ENCODE assay signal across 9 cellular contexts in the genomic region with DNA sequence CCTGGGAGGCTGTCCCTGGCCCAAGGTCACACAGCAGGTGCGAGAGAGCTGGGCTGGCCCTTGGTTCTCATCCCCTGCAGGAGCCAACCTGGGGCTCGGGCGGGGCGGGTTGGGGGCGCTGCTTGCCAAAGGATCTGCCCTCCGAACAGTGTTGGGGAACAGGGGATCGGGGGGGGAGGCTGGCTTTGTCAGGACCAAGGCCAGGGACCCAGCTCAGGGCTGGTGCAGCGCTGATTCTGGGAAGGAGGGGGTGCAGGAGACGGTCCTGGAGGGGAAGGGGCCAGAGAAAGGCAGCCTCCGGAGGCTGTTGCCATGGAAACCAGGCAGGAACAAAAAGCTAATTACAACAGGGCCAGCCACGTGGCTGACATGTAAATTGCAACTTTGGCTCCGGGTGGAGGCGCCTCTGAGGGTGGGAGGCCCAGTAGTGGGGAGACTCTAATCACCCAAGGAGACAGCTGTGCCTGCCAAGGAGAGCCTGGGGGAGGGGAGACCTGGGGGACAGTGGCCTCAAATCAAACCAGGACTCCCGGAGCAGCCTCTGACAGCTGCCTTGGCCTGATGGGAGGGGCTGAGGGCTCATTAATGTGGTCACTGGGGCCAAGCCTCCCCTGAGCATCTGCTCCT. TPM values are rescaled to one million over a fixed set of nuclear protein-coding genes. Genes with fewer than 3 reads are reported as not detected.
DNase-seq lines count a peak whose midpoint lies in the region; ATAC-seq and TF ChIP-seq lines count a peak whose summit lies in the region.
"Had no signal": no experiment of that assay in that cellular context is flagged by ENCODE, and none has a peak within 500 bp of the region (broad histone marks: within the 10 kb centered on the region; RNA-seq: fewer than 3 reads in every experiment).

No MANE protein-coding gene starts in this region.

- DNase-seq in CD14-positive monocyte (ENCODE audit: low spot score) (no peak), RWPE1 (ENCODE audit: low spot score) (no peak), dermis blood vessel endothelial cell (peak; percentile 50)

- intact Hi-C loops in CD14-positive monocyte (cut with micrococcal nuclease), result no loop called here

- H3K9me3 Mint-ChIP-seq in CD14-positive monocyte, result peaks cover 0 to 16% (median 7%) of the 10 kb centered on the region in 7 donors
- H3K9me3 Mint-ChIP-seq in nephron, result no peaks in the 10 kb centered on the region
- H3K9me3 Mint-ChIP-seq: IgD-negative memory B cell had no signal

- H3K4me1 Mint-ChIP-seq in CD14-positive monocyte (peaks cover 21% of the 10 kb centered on the region), nephron (peaks cover 5% of the 10 kb centered on the region)

- H3K36me3 Mint-ChIP-seq in CD14-positive monocyte (no peaks in the 10 kb centered on the region), nephron (ENCODE audit: low read depth) (no peaks in the 10 kb centered on the region)
- H3K36me3 Mint-ChIP-seq: IgD-negative memory B cell had no signal

- CTCF ChIA-PET in HEK293 (lab: Yijun Ruan, JAX) (interaction anchor here (0.6 to 1.0 kb wide), 2 partner anchors 26 to 219 kb away, joined by 4 to 5 read pairs; no protein-coding TSS in a partner anchor), RWPE1 (lab: Yijun Ruan, JAX) (interaction anchor here (1.1 to 1.7 kb wide), 3 partner anchors 14 to 76 kb away, joined by 3 to 8 read pairs (median 6); no protein-coding TSS in a partner anchor)

- H3K27ac ChIP-seq in HEK293 (ENCODE audit: extremely low read depth, low read depth, low read length) (no peak overlapping the region), RWPE1 (peak overlapping the region; percentile 46)

- no peak for ATAC-seq in HG02884 (IDR thresholded peaks at IDR 0.05; ENCODE audit: unreplicated experiment)
- ATAC-seq in GM21360 (IDR thresholded peaks at IDR 0.05; ENCODE audit: unreplicated experiment), result no peak
- ATAC-seq in GM21717 (IDR thresholded peaks at IDR 0.05; ENCODE audit: unreplicated experiment), result no peak

- TF ChIP-seq CTCF in CD14-positive monocyte (IDR thresholded peaks at IDR 0.05) (no peak), HEK293 (tag by site-specific recombination; IDR thresholded peaks at IDR 0.05) (no peak), RWPE1 (conservative IDR thresholded peaks at IDR 0.05; ENCODE audit: low read depth) (no peak), nephron (IDR thresholded peaks at IDR 0.05; ENCODE audit: unreplicated experiment in 3 of 3) (no peak)

- no peaks in the 10 kb centered on the region for H3K36me3 ChIP-seq in HEK293 (ENCODE audit: control insufficient read depth in 2 of 2, insufficient read depth in 1 of 2, low read length in 2 of 2)

- H3K4me3 ChIP-seq in HEK293 (ENCODE audit: low read depth, low read length), result 0 out of 2 replicates have a peak overlapping the region, but pooled peaks have one; percentile 38

- H3K4me3 Mint-ChIP-seq in CD14-positive monocyte (peak overlapping the region; percentile 31 to 82), nephron (peak overlapping the region; percentile 74 to 80 (median 80))

- peaks cover 16% of the 10 kb centered on the region for H3K4me1 ChIP-seq in HEK293 (ENCODE audit: control insufficient read depth, insufficient read depth, low read length)

- no peak overlapping the region for H3K27ac Mint-ChIP-seq in CD14-positive monocyte
- no peak overlapping the region for H3K27ac Mint-ChIP-seq in nephron
- H3K27ac Mint-ChIP-seq: IgD-negative memory B cell had no signal

- POLR2A ChIA-PET in HEK293 (lab: Yijun Ruan, JAX) (interaction anchor here (0.6 to 2.4 kb wide), 9 partner anchors 9 to 161 kb away, joined by 3 to 10 read pairs (median 4); a partner anchor contains a TSS), RWPE1 (lab: Yijun Ruan, JAX; ENCODE audit: low non-redundant PET) (interaction anchor here (0.6 kb wide), 1 partner anchor 108 kb away, joined by 3 read pairs; a partner anchor contains a TSS)

- H3K9me3 ChIP-seq in HEK293 (ENCODE audit: control insufficient read depth, insufficient read depth, low read depth, low read length), result no peaks in the 10 kb centered on the region

- peaks cover 57 to 81% (median 78%) of the 10 kb centered on the region in 3 donors for H3K27me3 Mint-ChIP-seq in CD14-positive monocyte (ENCODE audit: low read depth in 3 of 3)
- peaks cover 53% of the 10 kb centered on the region for H3K27me3 Mint-ChIP-seq in nephron (ENCODE audit: low read depth)

TF ChIP-seq in HEK293, 187 proteins besides CTCF, POLR2A, EP300 and RAD21 (continues in another document):
- no peak for TF ChIP-seq ZNF433 (tag by site-specific recombination; IDR thresholded peaks at IDR 0.05; ENCODE audit: low read depth)
- TF ChIP-seq ZNF214 (tag by site-specific recombination; IDR thresholded peaks at IDR 0.05; ENCODE audit: borderline replicate concordance), result no peak
- TF ChIP-seq, protein P1, sequence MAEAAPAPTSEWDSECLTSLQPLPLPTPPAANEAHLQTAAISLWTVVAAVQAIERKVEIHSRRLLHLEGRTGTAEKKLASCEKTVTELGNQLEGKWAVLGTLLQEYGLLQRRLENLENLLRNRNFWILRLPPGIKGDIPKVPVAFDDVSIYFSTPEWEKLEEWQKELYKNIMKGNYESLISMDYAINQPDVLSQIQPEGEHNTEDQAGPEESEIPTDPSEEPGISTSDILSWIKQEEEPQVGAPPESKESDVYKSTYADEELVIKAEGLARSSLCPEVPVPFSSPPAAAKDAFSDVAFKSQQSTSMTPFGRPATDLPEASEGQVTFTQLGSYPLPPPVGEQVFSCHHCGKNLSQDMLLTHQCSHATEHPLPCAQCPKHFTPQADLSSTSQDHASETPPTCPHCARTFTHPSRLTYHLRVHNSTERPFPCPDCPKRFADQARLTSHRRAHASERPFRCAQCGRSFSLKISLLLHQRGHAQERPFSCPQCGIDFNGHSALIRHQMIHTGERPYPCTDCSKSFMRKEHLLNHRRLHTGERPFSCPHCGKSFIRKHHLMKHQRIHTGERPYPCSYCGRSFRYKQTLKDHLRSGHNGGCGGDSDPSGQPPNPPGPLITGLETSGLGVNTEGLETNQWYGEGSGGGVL (tag by site-specific recombination; IDR thresholded peaks at IDR 0.05), result 0 out of 2 replicates have a peak, but pooled peaks have one; percentile 15
- TF ChIP-seq, protein P2, sequence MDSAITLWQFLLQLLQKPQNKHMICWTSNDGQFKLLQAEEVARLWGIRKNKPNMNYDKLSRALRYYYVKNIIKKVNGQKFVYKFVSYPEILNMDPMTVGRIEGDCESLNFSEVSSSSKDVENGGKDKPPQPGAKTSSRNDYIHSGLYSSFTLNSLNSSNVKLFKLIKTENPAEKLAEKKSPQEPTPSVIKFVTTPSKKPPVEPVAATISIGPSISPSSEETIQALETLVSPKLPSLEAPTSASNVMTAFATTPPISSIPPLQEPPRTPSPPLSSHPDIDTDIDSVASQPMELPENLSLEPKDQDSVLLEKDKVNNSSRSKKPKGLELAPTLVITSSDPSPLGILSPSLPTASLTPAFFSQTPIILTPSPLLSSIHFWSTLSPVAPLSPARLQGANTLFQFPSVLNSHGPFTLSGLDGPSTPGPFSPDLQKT (IDR thresholded peaks at IDR 0.05; ENCODE audit: borderline replicate concordance, low read depth, low read length), result no peak
- TF ChIP-seq, protein P3, sequence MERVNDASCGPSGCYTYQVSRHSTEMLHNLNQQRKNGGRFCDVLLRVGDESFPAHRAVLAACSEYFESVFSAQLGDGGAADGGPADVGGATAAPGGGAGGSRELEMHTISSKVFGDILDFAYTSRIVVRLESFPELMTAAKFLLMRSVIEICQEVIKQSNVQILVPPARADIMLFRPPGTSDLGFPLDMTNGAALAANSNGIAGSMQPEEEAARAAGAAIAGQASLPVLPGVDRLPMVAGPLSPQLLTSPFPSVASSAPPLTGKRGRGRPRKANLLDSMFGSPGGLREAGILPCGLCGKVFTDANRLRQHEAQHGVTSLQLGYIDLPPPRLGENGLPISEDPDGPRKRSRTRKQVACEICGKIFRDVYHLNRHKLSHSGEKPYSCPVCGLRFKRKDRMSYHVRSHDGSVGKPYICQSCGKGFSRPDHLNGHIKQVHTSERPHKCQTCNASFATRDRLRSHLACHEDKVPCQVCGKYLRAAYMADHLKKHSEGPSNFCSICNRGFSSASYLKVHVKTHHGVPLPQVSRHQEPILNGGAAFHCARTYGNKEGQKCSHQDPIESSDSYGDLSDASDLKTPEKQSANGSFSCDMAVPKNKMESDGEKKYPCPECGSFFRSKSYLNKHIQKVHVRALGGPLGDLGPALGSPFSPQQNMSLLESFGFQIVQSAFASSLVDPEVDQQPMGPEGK (tag by site-specific recombination; IDR thresholded peaks at IDR 0.05), result peak; percentile 37
- TF ChIP-seq GLI4 (tag by site-specific recombination; IDR thresholded peaks at IDR 0.05), result no peak
- peak; percentile 81; the same call in 1 of the 2 replicates for TF ChIP-seq ZSCAN23 (tag by site-specific recombination; IDR thresholded peaks at IDR 0.05)
- TF ChIP-seq SALL2 (tag by site-specific recombination; IDR thresholded peaks at IDR 0.05; ENCODE audit: borderline replicate concordance), result no peak

RNA-seq across cellular contexts. Expression of a gene that starts 1.3 kb away (rescaled TPM):
- not detected for polyA plus RNA-seq in CD14-positive monocyte
- total RNA-seq in dermis blood vessel endothelial cell, result 102 and 167 TPM in 2 replicates

RNA-seq across cellular contexts. Expression of a gene that starts 5.7 kb away (rescaled TPM):
- polyA plus RNA-seq in CD14-positive monocyte, result under 1 TPM in 1 of 2 donors, not detected in 1; 0.21 TPM
- 2.3 and 2.6 TPM in 2 replicates for total RNA-seq in dermis blood vessel endothelial cell

RNA-seq across cellular contexts. Expression of a gene that starts 24.1 kb away (rescaled TPM):
- polyA plus RNA-seq in CD14-positive monocyte, result 10 to 100 TPM; 63.7 to 83.7 TPM
- total RNA-seq in dermis blood vessel endothelial cell, result 120 and 125 TPM in 2 replicates

RNA-seq across cellular contexts. Expression of a gene that starts 51.0 kb away (rescaled TPM):
- 100 to 1,000 TPM in 1 of 2 donors, 10 to 100 TPM in 1; 98.0 to 114 TPM for polyA plus RNA-seq in CD14-positive monocyte
- 170 and 206 TPM in 2 replicates for total RNA-seq in dermis blood vessel endothelial cell
